Comparison of ENCODE assay signal across 1 cellular context in the genomic region with DNA sequence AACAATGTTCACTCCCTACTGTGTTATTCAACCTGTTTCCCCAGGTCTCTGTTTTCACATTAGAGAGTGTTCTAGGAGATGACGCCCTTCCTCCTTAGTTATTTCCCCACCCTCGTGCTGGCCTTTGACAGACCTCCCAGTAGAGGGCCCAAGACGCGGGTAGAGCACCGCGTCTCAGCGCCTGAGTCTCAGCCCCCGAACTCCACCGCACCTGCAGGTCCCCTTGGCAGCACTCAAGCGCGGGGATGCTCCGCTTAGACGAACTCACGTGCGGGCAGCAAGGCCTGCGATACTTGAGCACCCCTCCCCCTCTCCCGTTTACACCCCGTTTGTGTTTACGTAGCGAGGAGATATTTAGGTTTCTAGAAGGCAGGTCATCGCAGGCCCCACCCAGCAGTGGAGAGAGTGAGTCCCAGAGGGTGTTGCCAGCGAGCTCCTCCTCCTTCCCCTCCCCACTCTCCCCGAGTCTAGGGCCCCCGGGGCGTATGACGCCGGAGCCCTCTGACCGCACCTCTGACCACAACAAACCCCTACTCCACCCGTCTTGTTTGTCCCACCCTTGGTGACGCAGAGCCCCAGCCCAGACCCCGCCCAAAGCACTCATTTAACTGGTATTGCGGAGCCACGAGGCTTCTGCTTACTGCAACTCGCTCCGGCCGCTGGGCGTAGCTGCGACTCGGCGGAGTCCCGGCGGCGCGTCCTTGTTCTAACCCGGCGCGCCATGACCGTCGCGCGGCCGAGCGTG.
TF ChIP-seq lines count a peak whose summit lies in the region.

A gene with protein sequence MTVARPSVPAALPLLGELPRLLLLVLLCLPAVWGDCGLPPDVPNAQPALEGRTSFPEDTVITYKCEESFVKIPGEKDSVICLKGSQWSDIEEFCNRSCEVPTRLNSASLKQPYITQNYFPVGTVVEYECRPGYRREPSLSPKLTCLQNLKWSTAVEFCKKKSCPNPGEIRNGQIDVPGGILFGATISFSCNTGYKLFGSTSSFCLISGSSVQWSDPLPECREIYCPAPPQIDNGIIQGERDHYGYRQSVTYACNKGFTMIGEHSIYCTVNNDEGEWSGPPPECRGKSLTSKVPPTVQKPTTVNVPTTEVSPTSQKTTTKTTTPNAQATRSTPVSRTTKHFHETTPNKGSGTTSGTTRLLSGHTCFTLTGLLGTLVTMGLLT (plus strand): TSS at position 634 of the 745 bp plus-strand sequence. CDS start 88 bp downstream, at position 722.

TF ChIP-seq in HepG2, 621 proteins besides CTCF, POLR2A, EP300 and RAD21 (continued from another document and continues in another):
- TF ChIP-seq, protein P1, sequence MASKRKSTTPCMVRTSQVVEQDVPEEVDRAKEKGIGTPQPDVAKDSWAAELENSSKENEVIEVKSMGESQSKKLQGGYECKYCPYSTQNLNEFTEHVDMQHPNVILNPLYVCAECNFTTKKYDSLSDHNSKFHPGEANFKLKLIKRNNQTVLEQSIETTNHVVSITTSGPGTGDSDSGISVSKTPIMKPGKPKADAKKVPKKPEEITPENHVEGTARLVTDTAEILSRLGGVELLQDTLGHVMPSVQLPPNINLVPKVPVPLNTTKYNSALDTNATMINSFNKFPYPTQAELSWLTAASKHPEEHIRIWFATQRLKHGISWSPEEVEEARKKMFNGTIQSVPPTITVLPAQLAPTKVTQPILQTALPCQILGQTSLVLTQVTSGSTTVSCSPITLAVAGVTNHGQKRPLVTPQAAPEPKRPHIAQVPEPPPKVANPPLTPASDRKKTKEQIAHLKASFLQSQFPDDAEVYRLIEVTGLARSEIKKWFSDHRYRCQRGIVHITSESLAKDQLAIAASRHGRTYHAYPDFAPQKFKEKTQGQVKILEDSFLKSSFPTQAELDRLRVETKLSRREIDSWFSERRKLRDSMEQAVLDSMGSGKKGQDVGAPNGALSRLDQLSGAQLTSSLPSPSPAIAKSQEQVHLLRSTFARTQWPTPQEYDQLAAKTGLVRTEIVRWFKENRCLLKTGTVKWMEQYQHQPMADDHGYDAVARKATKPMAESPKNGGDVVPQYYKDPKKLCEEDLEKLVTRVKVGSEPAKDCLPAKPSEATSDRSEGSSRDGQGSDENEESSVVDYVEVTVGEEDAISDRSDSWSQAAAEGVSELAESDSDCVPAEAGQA (IDR thresholded peaks at IDR 0.05; ENCODE audit: low read depth) = 0 out of 2 replicates have a peak, but pooled peaks have one; percentile 40
- TF ChIP-seq, protein P1 (CRISPR knock-in tag; IDR thresholded peaks at IDR 0.05; ENCODE audit: borderline replicate concordance) = no peak
- TF ChIP-seq AGO2 (optimal IDR thresholded peaks at IDR 0.05; ENCODE audit: low read depth, low read length) = no peak
- TF ChIP-seq, protein P2, sequence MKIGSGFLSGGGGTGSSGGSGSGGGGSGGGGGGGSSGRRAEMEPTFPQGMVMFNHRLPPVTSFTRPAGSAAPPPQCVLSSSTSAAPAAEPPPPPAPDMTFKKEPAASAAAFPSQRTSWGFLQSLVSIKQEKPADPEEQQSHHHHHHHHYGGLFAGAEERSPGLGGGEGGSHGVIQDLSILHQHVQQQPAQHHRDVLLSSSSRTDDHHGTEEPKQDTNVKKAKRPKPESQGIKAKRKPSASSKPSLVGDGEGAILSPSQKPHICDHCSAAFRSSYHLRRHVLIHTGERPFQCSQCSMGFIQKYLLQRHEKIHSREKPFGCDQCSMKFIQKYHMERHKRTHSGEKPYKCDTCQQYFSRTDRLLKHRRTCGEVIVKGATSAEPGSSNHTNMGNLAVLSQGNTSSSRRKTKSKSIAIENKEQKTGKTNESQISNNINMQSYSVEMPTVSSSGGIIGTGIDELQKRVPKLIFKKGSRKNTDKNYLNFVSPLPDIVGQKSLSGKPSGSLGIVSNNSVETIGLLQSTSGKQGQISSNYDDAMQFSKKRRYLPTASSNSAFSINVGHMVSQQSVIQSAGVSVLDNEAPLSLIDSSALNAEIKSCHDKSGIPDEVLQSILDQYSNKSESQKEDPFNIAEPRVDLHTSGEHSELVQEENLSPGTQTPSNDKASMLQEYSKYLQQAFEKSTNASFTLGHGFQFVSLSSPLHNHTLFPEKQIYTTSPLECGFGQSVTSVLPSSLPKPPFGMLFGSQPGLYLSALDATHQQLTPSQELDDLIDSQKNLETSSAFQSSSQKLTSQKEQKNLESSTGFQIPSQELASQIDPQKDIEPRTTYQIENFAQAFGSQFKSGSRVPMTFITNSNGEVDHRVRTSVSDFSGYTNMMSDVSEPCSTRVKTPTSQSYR (CRISPR knock-in tag; IDR thresholded peaks at IDR 0.05; ENCODE audit: borderline replicate concordance) = peak; percentile 95
- TF ChIP-seq ZNF562 (CRISPR knock-in tag; IDR thresholded peaks at IDR 0.05; ENCODE audit: borderline replicate concordance) = no peak
- TF ChIP-seq NCOR1 (IDR thresholded peaks at IDR 0.05; ENCODE audit: borderline replicate concordance, low read length) = no peak
- TF ChIP-seq, protein P3, sequence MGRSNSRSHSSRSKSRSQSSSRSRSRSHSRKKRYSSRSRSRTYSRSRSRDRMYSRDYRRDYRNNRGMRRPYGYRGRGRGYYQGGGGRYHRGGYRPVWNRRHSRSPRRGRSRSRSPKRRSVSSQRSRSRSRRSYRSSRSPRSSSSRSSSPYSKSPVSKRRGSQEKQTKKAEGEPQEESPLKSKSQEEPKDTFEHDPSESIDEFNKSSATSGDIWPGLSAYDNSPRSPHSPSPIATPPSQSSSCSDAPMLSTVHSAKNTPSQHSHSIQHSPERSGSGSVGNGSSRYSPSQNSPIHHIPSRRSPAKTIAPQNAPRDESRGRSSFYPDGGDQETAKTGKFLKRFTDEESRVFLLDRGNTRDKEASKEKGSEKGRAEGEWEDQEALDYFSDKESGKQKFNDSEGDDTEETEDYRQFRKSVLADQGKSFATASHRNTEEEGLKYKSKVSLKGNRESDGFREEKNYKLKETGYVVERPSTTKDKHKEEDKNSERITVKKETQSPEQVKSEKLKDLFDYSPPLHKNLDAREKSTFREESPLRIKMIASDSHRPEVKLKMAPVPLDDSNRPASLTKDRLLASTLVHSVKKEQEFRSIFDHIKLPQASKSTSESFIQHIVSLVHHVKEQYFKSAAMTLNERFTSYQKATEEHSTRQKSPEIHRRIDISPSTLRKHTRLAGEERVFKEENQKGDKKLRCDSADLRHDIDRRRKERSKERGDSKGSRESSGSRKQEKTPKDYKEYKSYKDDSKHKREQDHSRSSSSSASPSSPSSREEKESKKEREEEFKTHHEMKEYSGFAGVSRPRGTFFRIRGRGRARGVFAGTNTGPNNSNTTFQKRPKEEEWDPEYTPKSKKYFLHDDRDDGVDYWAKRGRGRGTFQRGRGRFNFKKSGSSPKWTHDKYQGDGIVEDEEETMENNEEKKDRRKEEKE (IDR thresholded peaks at IDR 0.05) = no peak
- TF ChIP-seq, protein P4, sequence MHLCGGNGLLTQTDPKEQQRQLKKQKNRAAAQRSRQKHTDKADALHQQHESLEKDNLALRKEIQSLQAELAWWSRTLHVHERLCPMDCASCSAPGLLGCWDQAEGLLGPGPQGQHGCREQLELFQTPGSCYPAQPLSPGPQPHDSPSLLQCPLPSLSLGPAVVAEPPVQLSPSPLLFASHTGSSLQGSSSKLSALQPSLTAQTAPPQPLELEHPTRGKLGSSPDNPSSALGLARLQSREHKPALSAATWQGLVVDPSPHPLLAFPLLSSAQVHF (CRISPR knock-in tag; IDR thresholded peaks at IDR 0.05) = no peak
- TF ChIP-seq, protein P5, sequence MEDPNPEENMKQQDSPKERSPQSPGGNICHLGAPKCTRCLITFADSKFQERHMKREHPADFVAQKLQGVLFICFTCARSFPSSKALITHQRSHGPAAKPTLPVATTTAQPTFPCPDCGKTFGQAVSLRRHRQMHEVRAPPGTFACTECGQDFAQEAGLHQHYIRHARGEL (CRISPR knock-in tag; IDR thresholded peaks at IDR 0.05) = no peak
- no peak for TF ChIP-seq EED (CRISPR knock-in tag; IDR thresholded peaks at IDR 0.05)
- TF ChIP-seq ZNF629 (CRISPR knock-in tag; conservative IDR thresholded peaks at IDR 0.05) = no peak
- TF ChIP-seq, protein P6, sequence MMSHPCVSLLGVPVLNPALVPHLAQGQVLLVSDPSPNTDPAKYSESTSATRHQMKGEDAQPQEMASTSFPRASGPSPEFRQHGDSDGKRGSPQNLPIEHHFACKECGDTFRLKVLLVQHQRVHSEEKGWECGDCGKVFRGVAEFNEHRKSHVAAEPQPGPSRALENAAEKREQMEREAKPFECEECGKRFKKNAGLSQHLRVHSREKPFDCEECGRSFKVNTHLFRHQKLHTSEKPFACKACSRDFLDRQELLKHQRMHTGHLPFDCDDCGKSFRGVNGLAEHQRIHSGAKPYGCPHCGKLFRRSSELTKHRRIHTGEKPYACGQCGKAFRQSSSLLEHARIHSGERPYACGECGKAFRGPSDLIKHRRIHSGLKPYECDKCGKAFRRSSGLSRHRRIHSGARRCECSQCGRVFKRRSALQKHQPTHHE (CRISPR knock-in tag; IDR thresholded peaks at IDR 0.05; ENCODE audit: borderline replicate concordance) = no peak
- TF ChIP-seq SOX6 (IDR thresholded peaks at IDR 0.05) = no peak
- peak; percentile 84 for TF ChIP-seq SOX6 (CRISPR knock-in tag; IDR thresholded peaks at IDR 0.05)
- TF ChIP-seq, protein P7, sequence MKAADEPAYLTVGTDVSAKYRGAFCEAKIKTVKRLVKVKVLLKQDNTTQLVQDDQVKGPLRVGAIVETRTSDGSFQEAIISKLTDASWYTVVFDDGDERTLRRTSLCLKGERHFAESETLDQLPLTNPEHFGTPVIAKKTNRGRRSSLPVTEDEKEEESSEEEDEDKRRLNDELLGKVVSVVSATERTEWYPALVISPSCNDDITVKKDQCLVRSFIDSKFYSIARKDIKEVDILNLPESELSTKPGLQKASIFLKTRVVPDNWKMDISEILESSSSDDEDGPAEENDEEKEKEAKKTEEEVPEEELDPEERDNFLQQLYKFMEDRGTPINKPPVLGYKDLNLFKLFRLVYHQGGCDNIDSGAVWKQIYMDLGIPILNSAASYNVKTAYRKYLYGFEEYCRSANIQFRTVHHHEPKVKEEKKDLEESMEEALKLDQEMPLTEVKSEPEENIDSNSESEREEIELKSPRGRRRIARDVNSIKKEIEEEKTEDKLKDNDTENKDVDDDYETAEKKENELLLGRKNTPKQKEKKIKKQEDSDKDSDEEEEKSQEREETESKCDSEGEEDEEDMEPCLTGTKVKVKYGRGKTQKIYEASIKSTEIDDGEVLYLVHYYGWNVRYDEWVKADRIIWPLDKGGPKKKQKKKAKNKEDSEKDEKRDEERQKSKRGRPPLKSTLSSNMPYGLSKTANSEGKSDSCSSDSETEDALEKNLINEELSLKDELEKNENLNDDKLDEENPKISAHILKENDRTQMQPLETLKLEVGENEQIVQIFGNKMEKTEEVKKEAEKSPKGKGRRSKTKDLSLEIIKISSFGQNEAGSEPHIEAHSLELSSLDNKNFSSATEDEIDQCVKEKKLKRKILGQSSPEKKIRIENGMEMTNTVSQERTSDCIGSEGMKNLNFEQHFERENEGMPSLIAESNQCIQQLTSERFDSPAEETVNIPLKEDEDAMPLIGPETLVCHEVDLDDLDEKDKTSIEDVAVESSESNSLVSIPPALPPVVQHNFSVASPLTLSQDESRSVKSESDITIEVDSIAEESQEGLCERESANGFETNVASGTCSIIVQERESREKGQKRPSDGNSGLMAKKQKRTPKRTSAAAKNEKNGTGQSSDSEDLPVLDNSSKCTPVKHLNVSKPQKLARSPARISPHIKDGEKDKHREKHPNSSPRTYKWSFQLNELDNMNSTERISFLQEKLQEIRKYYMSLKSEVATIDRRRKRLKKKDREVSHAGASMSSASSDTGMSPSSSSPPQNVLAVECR (CRISPR knock-in tag; IDR thresholded peaks at IDR 0.05; ENCODE audit: borderline replicate concordance) = peak; percentile 82; the same call in 1 of the 2 replicates
- TF ChIP-seq BHLHE40 (IDR thresholded peaks at IDR 0.05; ENCODE audit: low read length) = peak; percentile 92
- TF ChIP-seq KMT2A (CRISPR knock-in tag; IDR thresholded peaks at IDR 0.05) = no peak
- peak; percentile 67; the same call in 1 of the 2 replicates for TF ChIP-seq ZNF772 (CRISPR knock-in tag; IDR thresholded peaks at IDR 0.05)
- TF ChIP-seq RNF2 (conservative IDR thresholded peaks at IDR 0.05; ENCODE audit: low read depth) = 0 out of 2 replicates have a peak, but pooled peaks have one; percentile 22
- 0 out of 2 replicates have a peak, but pooled peaks have one; percentile 59 for TF ChIP-seq SSRP1 (CRISPR knock-in tag; IDR thresholded peaks at IDR 0.05)
- TF ChIP-seq, protein P8, sequence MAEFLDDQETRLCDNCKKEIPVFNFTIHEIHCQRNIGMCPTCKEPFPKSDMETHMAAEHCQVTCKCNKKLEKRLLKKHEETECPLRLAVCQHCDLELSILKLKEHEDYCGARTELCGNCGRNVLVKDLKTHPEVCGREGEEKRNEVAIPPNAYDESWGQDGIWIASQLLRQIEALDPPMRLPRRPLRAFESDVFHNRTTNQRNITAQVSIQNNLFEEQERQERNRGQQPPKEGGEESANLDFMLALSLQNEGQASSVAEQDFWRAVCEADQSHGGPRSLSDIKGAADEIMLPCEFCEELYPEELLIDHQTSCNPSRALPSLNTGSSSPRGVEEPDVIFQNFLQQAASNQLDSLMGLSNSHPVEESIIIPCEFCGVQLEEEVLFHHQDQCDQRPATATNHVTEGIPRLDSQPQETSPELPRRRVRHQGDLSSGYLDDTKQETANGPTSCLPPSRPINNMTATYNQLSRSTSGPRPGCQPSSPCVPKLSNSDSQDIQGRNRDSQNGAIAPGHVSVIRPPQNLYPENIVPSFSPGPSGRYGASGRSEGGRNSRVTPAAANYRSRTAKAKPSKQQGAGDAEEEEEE (CRISPR knock-in tag; IDR thresholded peaks at IDR 0.05; ENCODE audit: borderline replicate concordance) = no peak
- TF ChIP-seq SP1 (IDR thresholded peaks at IDR 0.05) = no peak
- TF ChIP-seq SP1 (CRISPR knock-in tag; IDR thresholded peaks at IDR 0.05) = no peak; the same call in 1 of the 2 replicates
- no peak; the same call in 1 of the 2 replicates for TF ChIP-seq ZNF768 (CRISPR knock-in tag; IDR thresholded peaks at IDR 0.05)
- TF ChIP-seq NR3C1 (CRISPR knock-in tag; IDR thresholded peaks at IDR 0.05) = no peak
- TF ChIP-seq, protein P9, sequence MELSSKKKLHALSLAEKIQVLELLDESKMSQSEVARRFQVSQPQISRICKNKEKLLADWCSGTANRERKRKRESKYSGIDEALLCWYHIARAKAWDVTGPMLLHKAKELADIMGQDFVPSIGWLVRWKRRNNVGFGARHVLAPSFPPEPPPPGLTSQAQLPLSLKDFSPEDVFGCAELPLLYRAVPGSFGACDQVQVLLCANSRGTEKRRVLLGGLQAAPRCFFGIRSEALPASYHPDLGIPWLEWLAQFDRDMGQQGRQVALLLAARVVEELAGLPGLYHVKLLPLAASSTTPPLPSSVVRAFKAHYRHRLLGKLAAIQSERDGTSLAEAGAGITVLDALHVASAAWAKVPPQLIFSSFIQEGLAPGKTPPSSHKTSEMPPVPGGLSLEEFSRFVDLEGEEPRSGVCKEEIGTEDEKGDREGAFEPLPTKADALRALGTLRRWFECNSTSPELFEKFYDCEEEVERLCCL (CRISPR knock-in tag; IDR thresholded peaks at IDR 0.05; ENCODE audit: borderline replicate concordance) = no peak
- no peak for TF ChIP-seq ZNF569 (CRISPR knock-in tag; IDR thresholded peaks at IDR 0.05; ENCODE audit: borderline replicate concordance)
